Comparison of ENCODE assay signal across 24 cellular contexts in the genomic region with DNA sequence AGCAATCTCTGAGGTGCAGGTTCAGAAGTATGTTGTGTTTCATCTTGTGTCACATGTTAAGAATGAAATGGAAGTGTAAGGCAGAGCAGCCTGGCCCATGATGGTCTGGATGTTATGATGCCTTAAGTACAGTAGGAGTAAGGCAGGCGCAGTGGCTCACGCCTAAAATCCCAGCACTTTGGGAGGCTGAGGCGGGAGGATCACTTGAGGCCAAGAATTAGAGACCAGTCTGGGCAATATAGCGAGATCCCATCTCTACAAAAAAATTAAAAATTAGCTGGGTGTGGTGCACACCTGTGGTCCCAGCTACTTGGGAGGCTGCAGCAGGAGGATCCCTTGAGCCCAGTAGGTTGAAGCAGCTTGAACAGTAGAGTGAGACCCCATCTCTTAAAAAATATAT.
DNase-seq lines count a peak whose midpoint lies in the region; ATAC-seq, FAIRE-seq and TF ChIP-seq lines count a peak whose summit lies in the region.
"Had no signal": no experiment of that assay in that cellular context is flagged by ENCODE, and none has a peak within 500 bp of the region (broad histone marks: within the 10 kb centered on the region; RNA-seq: fewer than 3 reads in every experiment).

No MANE protein-coding gene starts in this region.

- H3F3A ChIP-seq in OCI-LY1 (ENCODE audit: insufficient read depth, low read length), result 0 out of 2 replicates have a peak, but pooled peaks cover 6% of the 10 kb centered on the region

- BruUV-seq in K562 (replicated peaks; lab: Mats Ljungman, UMichigan), result no TSS peak

- intact Hi-C loops in K562 (cut with micrococcal nuclease), result no loop called here

- FAIRE-seq in K562 (lab: Jason Lieb, UNC), result no peak
- FAIRE-seq: A549, D721Med, GM12878, GM19239, H54 had no signal

- no peaks in the 10 kb centered on the region for H3K36me3 ChIP-seq in HEK293 (ENCODE audit: control insufficient read depth in 2 of 2, insufficient read depth in 1 of 2, low read length in 2 of 2)
- peaks cover 31% of the 10 kb centered on the region; the same call in 1 of the 2 replicates for H3K36me3 ChIP-seq in OCI-LY1 (ENCODE audit: insufficient read depth, low read length)
- H3K36me3 ChIP-seq in K562 (ENCODE audit: control insufficient read depth, insufficient read depth, low read length), result no peaks in the 10 kb centered on the region
- H3K36me3 ChIP-seq: BE2C; BLaER1 treated with 17β-estradiol and CSF1 and Interleukin-3, amounts not matched to agents 10 nM and 100 nM; HAP-1 had no signal

- H3K9me3 ChIP-seq in HEK293 (ENCODE audit: control insufficient read depth, insufficient read depth, low read depth, low read length), result no peaks in the 10 kb centered on the region
- no peaks in the 10 kb centered on the region for H3K9me3 ChIP-seq in OCI-LY1 (ENCODE audit: low read length)
- H3K9me3 ChIP-seq in K562 (replicated peaks; ENCODE audit: control insufficient read depth, insufficient read depth, low read depth, low read length), result no peaks in the 10 kb centered on the region
- H3K9me3 ChIP-seq: A549; BE2C; BLaER1 treated with 17β-estradiol and CSF1 and Interleukin-3, amounts not matched to agents 10 nM and 100 nM; HAP-1 had no signal

- no peak overlapping the region for H2AFZ ChIP-seq in OCI-LY1 (ENCODE audit: low read length)
- no peak overlapping the region for H2AFZ ChIP-seq in K562 (ENCODE audit: low read depth, low read length)
- H2AFZ ChIP-seq: GM23338 had no signal

- POLR2A ChIA-PET in HEK293 (lab: Yijun Ruan, JAX) (no interaction called here), K562 (lab: Yijun Ruan, JAX) (no interaction called here)

- H3K4me1 ChIP-seq in HEK293 (ENCODE audit: control insufficient read depth, insufficient read depth, low read length) (no peaks in the 10 kb centered on the region), OCI-LY1 (ENCODE audit: insufficient read depth, low read length, severe bottlenecking) (peaks cover 54% of the 10 kb centered on the region), K562 (replicated peaks in 1 of 2; ENCODE audit: control insufficient read depth in 2 of 2, insufficient read depth in 2 of 2, low read length in 2 of 2) (no peaks in the 10 kb centered on the region)
- H3K4me1 ChIP-seq: A549, HAP-1 had no signal

- TF ChIP-seq CTCF in HEK293 (tag by site-specific recombination; IDR thresholded peaks at IDR 0.05) (no peak), OCI-LY1 (IDR thresholded peaks at IDR 0.05; ENCODE audit: low read length) (no peak), K562 (IDR thresholded peaks at IDR 0.05 in 2 of 3, conservative IDR thresholded peaks at IDR 0.05 in 1 of 3; ENCODE audit: insufficient read depth in 2 of 3, low read depth in 1 of 3, low read length in 3 of 3) (no peak)

- H3K79me2 ChIP-seq in OCI-LY1 (ENCODE audit: insufficient read depth, low read length), result no peaks in the 10 kb centered on the region
- no peaks in the 10 kb centered on the region for H3K79me2 ChIP-seq in K562 (ENCODE audit: control insufficient read depth, insufficient read depth, low read length)

- H3K27ac ChIP-seq in HEK293 (ENCODE audit: extremely low read depth, low read depth, low read length), result no peak overlapping the region
- H3K27ac ChIP-seq in OCI-LY1 (ENCODE audit: low read depth, low read length, poor library complexity, severe bottlenecking), result peak overlapping the region; percentile 2
- no peak overlapping the region for H3K27ac ChIP-seq in K562 (ENCODE audit: extremely low read depth, low read depth, low read length)
- H3K27ac ChIP-seq: A549; BLaER1 treated with 17β-estradiol and CSF1 and Interleukin-3, amounts not matched to agents 10 nM and 100 nM had no signal

- H3K4me2 ChIP-seq in OCI-LY1 (ENCODE audit: low read length), result no peak overlapping the region
- no peak overlapping the region for H3K4me2 ChIP-seq in K562 (ENCODE audit: insufficient read depth, low read length)
- H3K4me2 ChIP-seq: A549; BLaER1 treated with 17β-estradiol and CSF1 and Interleukin-3, amounts not matched to agents 10 nM and 100 nM had no signal

- no peak overlapping the region for H3K4me3 ChIP-seq in HEK293 (ENCODE audit: low read depth, low read length)
- no peak overlapping the region for H3K4me3 ChIP-seq in OCI-LY1 (ENCODE audit: low read depth, low read length, poor library complexity, severe bottlenecking)
- H3K4me3 ChIP-seq in K562, result no peak overlapping the region
- H3K4me3 ChIP-seq: A549; BLaER1 treated with 17β-estradiol and CSF1 and Interleukin-3, amounts not matched to agents 10 nM and 100 nM; GM12878; GM23338; HAP-1 had no signal

- H4K20me1 ChIP-seq in OCI-LY1 (ENCODE audit: insufficient read depth, low read length) (no peaks in the 10 kb centered on the region), K562 (replicated peaks; ENCODE audit: control insufficient read depth, insufficient read depth, low read length) (0 out of 2 replicates have a peak, but pooled peaks cover 6% of the 10 kb centered on the region)
- H4K20me1 ChIP-seq: BLaER1 treated with 17β-estradiol and CSF1 and Interleukin-3, amounts not matched to agents 10 nM and 100 nM had no signal

- H3K27me3 ChIP-seq in OCI-LY1 (ENCODE audit: insufficient read depth, low read length), result no peaks in the 10 kb centered on the region
- H3K27me3 ChIP-seq in K562 (ENCODE audit: control insufficient read depth in 2 of 2, insufficient read depth in 2 of 2, low read length in 2 of 2), result peaks cover 20 to 30% of the 10 kb centered on the region in 2 experiments
- H3K27me3 ChIP-seq: BE2C; BLaER1 treated with 17β-estradiol and CSF1 and Interleukin-3, amounts not matched to agents 10 nM and 100 nM had no signal

- H3K9ac ChIP-seq in OCI-LY1 (ENCODE audit: low read length), result no peak overlapping the region
- no peak overlapping the region for H3K9ac ChIP-seq in K562 (ENCODE audit: insufficient read depth in 1 of 2, low read depth in 2 of 2, low read length in 2 of 2)
- H3K9ac ChIP-seq: BLaER1 treated with 17β-estradiol and CSF1 and Interleukin-3, amounts not matched to agents 10 nM and 100 nM had no signal

- DNase-seq in K562 (ENCODE audit: extremely low read depth in 1 of 4, low spot score in 3 of 4), result no peak
- DNase-seq in hippocampal formation (lab: John Stamatoyannopoulos, UW), result no peak
- DNase-seq in NCI-H187 (lab: John Stamatoyannopoulos, UW), result no peak
- no peak for DNase-seq in HuH-7 (ENCODE audit: low spot score)
- DNase-seq: 8988T; ACHN; AML-193; BE2C; CD4-positive, alpha-beta T cell; CD8-positive, alpha-beta memory T cell; DMS 273 treated with DMSO at 0.1 percent for 48 hours; DMS79; EL; GDM1 had no signal

- no peaks in the 10 kb centered on the region for H3K9me1 ChIP-seq in K562 (ENCODE audit: control insufficient read depth, insufficient read depth, low read length)

- 3% methylated on average over 4 of the region's 4 CpGs for WGBS in K562 (ENCODE audit: insufficient coverage, low coverage, missing lambda C conversion rate)

- in situ Hi-C loops in K562 (cut with MboI), result no loop called here

- TF ChIP-seq POLR2A in K562 (conservative IDR thresholded peaks at IDR 0.05), result no peak

- no peak for TF ChIP-seq EP300 in K562 (IDR thresholded peaks at IDR 0.05; ENCODE audit: low read length)

- H3K9me2 ChIP-seq in OCI-LY1 (ENCODE audit: low read depth, low read length), result no peaks in the 10 kb centered on the region

- no peak for ATAC-seq in K562
- ATAC-seq: A549, GM12878, GM23338 had no signal

- CTCF ChIA-PET in HEK293 (lab: Yijun Ruan, JAX), result interaction anchor here (0.5 to 0.7 kb wide), 2 partner anchors 198 to 253 kb away, joined by 3 read pairs; no protein-coding TSS in a partner anchor
- CTCF ChIA-PET in K562 (lab: Yijun Ruan, JAX; ENCODE audit: low intra/inter-chr PET ratio), result no interaction called here

- no peak for TF ChIP-seq RAD21 in K562 (CRISPR knock-in tag; conservative IDR thresholded peaks at IDR 0.05 in 1 of 2, IDR thresholded peaks at IDR 0.05 in 1 of 2)

TF ChIP-seq in HEK293, 187 proteins besides CTCF, POLR2A, EP300 and RAD21:
- TF ChIP-seq ZNF121 (tag by site-specific recombination; IDR thresholded peaks at IDR 0.05) (peak; percentile 64), ZNF530 (tag by site-specific recombination; IDR thresholded peaks at IDR 0.05; ENCODE audit: low read depth) (no peak)

TF ChIP-seq in K562, 482 proteins besides CTCF, POLR2A, EP300 and RAD21:
- TF ChIP-seq ZNF121 (CRISPR knock-in tag; conservative IDR thresholded peaks at IDR 0.05), result peak; percentile 56; the same call in 1 of the 2 replicates
- TF ChIP-seq, protein P1, sequence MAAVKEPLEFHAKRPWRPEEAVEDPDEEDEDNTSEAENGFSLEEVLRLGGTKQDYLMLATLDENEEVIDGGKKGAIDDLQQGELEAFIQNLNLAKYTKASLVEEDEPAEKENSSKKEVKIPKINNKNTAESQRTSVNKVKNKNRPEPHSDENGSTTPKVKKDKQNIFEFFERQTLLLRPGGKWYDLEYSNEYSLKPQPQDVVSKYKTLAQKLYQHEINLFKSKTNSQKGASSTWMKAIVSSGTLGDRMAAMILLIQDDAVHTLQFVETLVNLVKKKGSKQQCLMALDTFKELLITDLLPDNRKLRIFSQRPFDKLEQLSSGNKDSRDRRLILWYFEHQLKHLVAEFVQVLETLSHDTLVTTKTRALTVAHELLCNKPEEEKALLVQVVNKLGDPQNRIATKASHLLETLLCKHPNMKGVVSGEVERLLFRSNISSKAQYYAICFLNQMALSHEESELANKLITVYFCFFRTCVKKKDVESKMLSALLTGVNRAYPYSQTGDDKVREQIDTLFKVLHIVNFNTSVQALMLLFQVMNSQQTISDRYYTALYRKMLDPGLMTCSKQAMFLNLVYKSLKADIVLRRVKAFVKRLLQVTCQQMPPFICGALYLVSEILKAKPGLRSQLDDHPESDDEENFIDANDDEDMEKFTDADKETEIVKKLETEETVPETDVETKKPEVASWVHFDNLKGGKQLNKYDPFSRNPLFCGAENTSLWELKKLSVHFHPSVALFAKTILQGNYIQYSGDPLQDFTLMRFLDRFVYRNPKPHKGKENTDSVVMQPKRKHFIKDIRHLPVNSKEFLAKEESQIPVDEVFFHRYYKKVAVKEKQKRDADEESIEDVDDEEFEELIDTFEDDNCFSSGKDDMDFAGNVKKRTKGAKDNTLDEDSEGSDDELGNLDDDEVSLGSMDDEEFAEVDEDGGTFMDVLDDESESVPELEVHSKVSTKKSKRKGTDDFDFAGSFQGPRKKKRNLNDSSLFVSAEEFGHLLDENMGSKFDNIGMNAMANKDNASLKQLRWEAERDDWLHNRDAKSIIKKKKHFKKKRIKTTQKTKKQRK (IDR thresholded peaks at IDR 0.05; ENCODE audit: borderline replicate concordance, low read depth, low read length), result no peak
